1 cellular context compared by ENCODE assay signal in genomic region chr7:1452205-1452604, GRCh38.
A peak's percentile ranks its signal among the peaks of the same experiment; 100 is the strongest.
TF ChIP-seq lines count a peak whose summit lies in the region.

No MANE protein-coding gene starts in this region.

TF ChIP-seq in HepG2, 621 proteins besides CTCF, POLR2A, EP300 and RAD21:
- TF ChIP-seq ZNF550 (CRISPR knock-in tag; IDR thresholded peaks at IDR 0.05; ENCODE audit: borderline replicate concordance), result no peak
- TF ChIP-seq FOXO1 (CRISPR knock-in tag; IDR thresholded peaks at IDR 0.05), result no peak
- TF ChIP-seq YY1 (IDR thresholded peaks at IDR 0.05; ENCODE audit: insufficient read depth, insufficient replicate concordance, low read depth, low read length), result peak; percentile 17
- 0 out of 2 replicates have a peak, but pooled peaks have one; percentile 14 for TF ChIP-seq MAX (IDR thresholded peaks at IDR 0.05)
- peak; percentile 38; the same call in 1 of the 2 replicates for TF ChIP-seq ZNF687 (CRISPR knock-in tag; IDR thresholded peaks at IDR 0.05)
- TF ChIP-seq ARID4A (CRISPR knock-in tag; IDR thresholded peaks at IDR 0.05; ENCODE audit: borderline replicate concordance), result peak; percentile 20; the same call in 1 of the 2 replicates
- 0 out of 2 replicates have a peak, but pooled peaks have one; percentile 14 for TF ChIP-seq HNRNPL (IDR thresholded peaks at IDR 0.05; ENCODE audit: low read depth, low read length)
- TF ChIP-seq ZNF761 (CRISPR knock-in tag; conservative IDR thresholded peaks at IDR 0.05), result no peak
- no peak for TF ChIP-seq MXD4 (CRISPR knock-in tag; IDR thresholded peaks at IDR 0.05)
